In genomic region chr10:91214906-91215305, GRCh38 we compare ENCODE assay signal across 23 cellular contexts.
"Had no signal": no experiment of that assay in that cellular context is flagged by ENCODE, and none has a peak within 500 bp of the region (broad histone marks: within the 10 kb centered on the region; RNA-seq: fewer than 3 reads in every experiment).

No MANE protein-coding gene starts in this region.

- H3K9me3 Mint-ChIP-seq: activated CD4-positive, alpha-beta memory T cell treated with anti-CD3 and anti-CD28 coated beads for 36 hours; activated T-helper 2 cell treated with anti-CD3 and anti-CD28 coated beads, Interferon-gamma antibody, Interleukin-2, Interleukin-4, amounts not matched to agents 10 μg/mL and 5 μg/mL and 100 μg/mL, durations not matched to agents 14 hours and 24 hours and 36 hours; brain; immature natural killer cell; neural crest cell; stimulated activated naive CD8-positive, alpha-beta T cell treated with anti-CD3 and anti-CD28 coated beads, Interleukin-15, Interleukin-2, amounts not matched to agents 100 ng/mL and 50 ng/mL, for 24 hours; T-helper 1 cell treated with Interleukin-12 subunit alpha and Interleukin-12 subunit beta and Interleukin-4 antibody, amounts not matched to agents 30 μg/mL and 1 μg/mL, for 36 hours had no signal

- DNase-seq: activated CD4-positive, alpha-beta memory T cell treated with anti-CD3 and anti-CD28 coated beads for 36 hours; activated CD4-positive, alpha-beta T cell treated with anti-CD3 and anti-CD28 coated beads for 36 hours; activated naive CD4-positive, alpha-beta T cell treated with Interleukin-2 at 50 U/mL for 16 hours; anterior cingulate cortex; central memory CD4-positive, alpha-beta T cell; effector CD4-positive, alpha-beta T cell; heart right ventricle; immature natural killer cell; left ventricle myocardium superior; stimulated activated CD4-positive, alpha-beta T cell treated with anti-CD3 and anti-CD28 coated beads, Interleukin-2, amount 100 ng/mL, for 24 hours had no signal

- H3K36me3 Mint-ChIP-seq: activated CD4-positive, alpha-beta memory T cell treated with anti-CD3 and anti-CD28 coated beads for 36 hours; brain; immature natural killer cell had no signal

- H3K27me3 ChIP-seq: esophagus muscularis mucosa, gastroesophageal sphincter, heart right ventricle, right atrium auricular region, tibial nerve had no signal

- ATAC-seq: activated CD4-positive, alpha-beta T cell treated with anti-CD3 and anti-CD28 coated beads for 36 hours; gastroesophageal sphincter; heart right ventricle; left ventricle myocardium superior had no signal

- H3K27ac Mint-ChIP-seq: activated CD4-positive, alpha-beta memory T cell treated with anti-CD3 and anti-CD28 coated beads for 36 hours; activated CD4-positive, alpha-beta T cell treated with anti-CD3 and anti-CD28 coated beads for 36 hours; activated T-helper 2 cell treated with anti-CD3 and anti-CD28 coated beads, Interferon-gamma antibody, Interleukin-2, Interleukin-4, amounts not matched to agents 10 μg/mL and 5 μg/mL and 100 μg/mL, durations not matched to agents 14 hours and 24 hours and 36 hours; brain; T-helper 1 cell treated with Interleukin-12 subunit alpha and Interleukin-12 subunit beta and Interleukin-4 antibody, amounts not matched to agents 30 μg/mL and 1 μg/mL, for 36 hours had no signal

- H3K4me1 ChIP-seq: prostate gland had no signal

- H3K36me3 ChIP-seq: esophagus muscularis mucosa, gastroesophageal sphincter, heart right ventricle, prostate gland, right atrium auricular region, tibial nerve had no signal

- H3K4me3 ChIP-seq: coronary artery, esophagus muscularis mucosa, gastroesophageal sphincter, heart right ventricle, prostate gland, right atrium auricular region, tibial nerve had no signal

- H3K27ac ChIP-seq: coronary artery, esophagus muscularis mucosa, gastroesophageal sphincter, prostate gland, right atrium auricular region, tibial nerve had no signal

- H3K9me3 ChIP-seq: esophagus muscularis mucosa, gastroesophageal sphincter, heart right ventricle, prostate gland, right atrium auricular region, tibial nerve had no signal

- H3K4me3 Mint-ChIP-seq: activated CD4-positive, alpha-beta memory T cell treated with anti-CD3 and anti-CD28 coated beads for 36 hours; activated CD4-positive, alpha-beta T cell treated with anti-CD3 and anti-CD28 coated beads for 36 hours; immature natural killer cell; neural crest cell; stimulated activated naive CD8-positive, alpha-beta T cell treated with anti-CD3 and anti-CD28 coated beads, Interleukin-15, Interleukin-2, amounts not matched to agents 100 ng/mL and 50 ng/mL, for 24 hours; T-helper 1 cell treated with Interleukin-12 subunit alpha and Interleukin-12 subunit beta and Interleukin-4 antibody, amounts not matched to agents 30 μg/mL and 1 μg/mL, for 36 hours had no signal

- FAIRE-seq: endothelial cell of umbilical vein, urothelium cell line had no signal

- H3K4me1 Mint-ChIP-seq: neural crest cell had no signal

- H3K27me3 Mint-ChIP-seq: activated CD4-positive, alpha-beta memory T cell treated with anti-CD3 and anti-CD28 coated beads for 36 hours; activated CD4-positive, alpha-beta T cell treated with anti-CD3 and anti-CD28 coated beads for 36 hours; stimulated activated naive CD8-positive, alpha-beta T cell treated with anti-CD3 and anti-CD28 coated beads, Interleukin-15, Interleukin-2, amounts not matched to agents 100 ng/mL and 50 ng/mL, for 24 hours had no signal
